ENCODE assay signal across 13 cellular contexts in genomic region chr9:19375536-19375935, GRCh38. TPM values are rescaled to one million over a fixed set of nuclear protein-coding genes. Genes with fewer than 3 reads are reported as not detected.
DNase-seq lines count a peak whose midpoint lies in the region; ATAC-seq and TF ChIP-seq lines count a peak whose summit lies in the region.
"Had no signal": no experiment of that assay in that cellular context is flagged by ENCODE, and none has a peak within 500 bp of the region (broad histone marks: within the 10 kb centered on the region; RNA-seq: fewer than 3 reads in every experiment).

No MANE protein-coding gene starts in this region.

- no peaks in the 10 kb centered on the region for H3K9me2 ChIP-seq in PC-9 (ENCODE audit: insufficient read depth)

- peaks cover 36% of the 10 kb centered on the region for H3K79me2 ChIP-seq in PC-9 (ENCODE audit: low read depth)

- H3K9me3 Mint-ChIP-seq in activated naive CD4-positive, alpha-beta T cell treated with anti-CD3 and anti-CD28 coated beads for 36 hours, result no peaks in the 10 kb centered on the region
- H3K9me3 Mint-ChIP-seq in endothelial cell (ENCODE audit: unreplicated experiment), result no peaks in the 10 kb centered on the region
- no peaks in the 10 kb centered on the region for H3K9me3 Mint-ChIP-seq in stimulated activated effector memory CD8-positive, alpha-beta T cell treated with anti-CD3 and anti-CD28 coated beads, Interleukin-12 subunit alpha, Interleukin-12 subunit beta, amount 100 ng/mL, for 72 hours

- peaks cover 59% of the 10 kb centered on the region for H3K36me3 ChIP-seq in PC-9 (ENCODE audit: low read depth)

- H3F3A ChIP-seq in PC-9 (ENCODE audit: insufficient read depth, low read depth), result peaks cover 90% of the 10 kb centered on the region

- peaks cover 16% of the 10 kb centered on the region for H3K4me1 ChIP-seq in PC-9 (replicated peaks; ENCODE audit: insufficient read depth)

- H3K4me3 Mint-ChIP-seq in activated naive CD4-positive, alpha-beta T cell treated with anti-CD3 and anti-CD28 coated beads for 36 hours, result no peak overlapping the region
- no peak overlapping the region for H3K4me3 Mint-ChIP-seq in endothelial cell (ENCODE audit: unreplicated experiment)
- H3K4me3 Mint-ChIP-seq in stimulated activated effector memory CD8-positive, alpha-beta T cell treated with anti-CD3 and anti-CD28 coated beads, Interleukin-12 subunit alpha, Interleukin-12 subunit beta, amount 100 ng/mL, for 72 hours, result no peak overlapping the region

- H2AFZ ChIP-seq in PC-9, result no peak overlapping the region

- BruUV-seq in PC-9 (replicated peaks; lab: Mats Ljungman, UMichigan), result no TSS peak

- H3K4me1 Mint-ChIP-seq in activated naive CD4-positive, alpha-beta T cell treated with anti-CD3 and anti-CD28 coated beads for 36 hours (ENCODE audit: low read depth), result peaks cover 24% of the 10 kb centered on the region
- H3K4me1 Mint-ChIP-seq in endothelial cell (ENCODE audit: unreplicated experiment), result peaks cover 25% of the 10 kb centered on the region
- peaks cover 44% of the 10 kb centered on the region for H3K4me1 Mint-ChIP-seq in stimulated activated effector memory CD8-positive, alpha-beta T cell treated with anti-CD3 and anti-CD28 coated beads, Interleukin-12 subunit alpha, Interleukin-12 subunit beta, amount 100 ng/mL, for 72 hours

- no peak for ATAC-seq in stimulated activated effector memory CD8-positive, alpha-beta T cell treated with anti-CD3 and anti-CD28 coated beads, Interleukin-12 subunit alpha, Interleukin-12 subunit beta, amount 100 ng/mL, for 72 hours
- no peak for ATAC-seq in GM19463 (IDR thresholded peaks at IDR 0.05; ENCODE audit: unreplicated experiment)

- H3K4me2 ChIP-seq in PC-9, result no peak overlapping the region

- CTCF ChIA-PET in activated naive CD4-positive, alpha-beta T cell treated with anti-CD3 and anti-CD28 coated beads for 36 hours (lab: Charles Lee), result interaction anchor here (0.8 to 1.5 kb wide), 2 partner anchors 89 to 327 kb away, joined by 3 read pairs; partner anchors contain the start of gene RRAGA
- CTCF ChIA-PET in PC-9 (lab: Charles Lee), result no interaction called here

- no peaks in the 10 kb centered on the region for H3K27me3 ChIP-seq in PC-9 (ENCODE audit: insufficient read depth, low read depth)
- H3K27me3 ChIP-seq: BLaER1 treated with 17β-estradiol and CSF1 and Interleukin-3, amounts not matched to agents 10 nM and 100 nM had no signal

- peak overlapping the region; percentile 29 for H3K27ac ChIP-seq in PC-9
- H3K27ac ChIP-seq: BLaER1 treated with 17β-estradiol and CSF1 and Interleukin-3, amounts not matched to agents 10 nM and 100 nM had no signal

- TF ChIP-seq CTCF in PC-9 (conservative IDR thresholded peaks at IDR 0.05) (no peak), endothelial cell (IDR thresholded peaks at IDR 0.05; ENCODE audit: unreplicated experiment) (no peak)

- no peaks in the 10 kb centered on the region for H3K9me3 ChIP-seq in PC-9 (ENCODE audit: insufficient read depth, low read depth)
- H3K9me3 ChIP-seq: BLaER1 treated with 17β-estradiol and CSF1 and Interleukin-3, amounts not matched to agents 10 nM and 100 nM had no signal

- H3K27ac Mint-ChIP-seq in activated naive CD4-positive, alpha-beta T cell treated with anti-CD3 and anti-CD28 coated beads for 36 hours, result peak overlapping the region; percentile 41
- H3K27ac Mint-ChIP-seq in endothelial cell (ENCODE audit: unreplicated experiment), result peak overlapping the region; percentile 42
- peak overlapping the region; percentile 99 for H3K27ac Mint-ChIP-seq in stimulated activated effector memory CD8-positive, alpha-beta T cell treated with anti-CD3 and anti-CD28 coated beads, Interleukin-12 subunit alpha, Interleukin-12 subunit beta, amount 100 ng/mL, for 72 hours

- peaks cover 37% of the 10 kb centered on the region for H4K20me1 ChIP-seq in PC-9 (ENCODE audit: insufficient read depth)

- DNase-seq in activated naive CD4-positive, alpha-beta T cell treated with anti-CD3 and anti-CD28 coated beads for 36 hours, result no peak
- DNase-seq in activated naive CD4-positive, alpha-beta T cell (lab: John Stamatoyannopoulos, UW), result no peak
- DNase-seq in PC-9, result no peak
- no peak for DNase-seq in endothelial cell (ENCODE audit: low spot score)
- no peak for DNase-seq in stimulated activated effector memory CD8-positive, alpha-beta T cell treated with anti-CD3 and anti-CD28 coated beads, Interleukin-12 subunit alpha, Interleukin-12 subunit beta, amount 100 ng/mL, for 72 hours (ENCODE audit: low spot score in 2 of 2)
- DNase-seq in cortex of kidney (lab: John Stamatoyannopoulos, UW), result no peak
- no peak for DNase-seq in NCI-H446 (lab: John Stamatoyannopoulos, UW)
- DNase-seq: activated CD4-positive, CD25-positive, alpha-beta regulatory T cell; activated gamma-delta T cell treated with Interleukin-2 at 50 U/mL for 16 hours; NCI-H2081 treated with DMSO at 0.1 percent for 48 hours; stimulated activated CD4-positive, alpha-beta T cell treated with anti-CD3 and anti-CD28 coated beads, Interleukin-4, amount 100 ng/mL, for 1 hour had no signal

- POLR2A ChIA-PET in PC-9 (lab: Charles Lee; ENCODE audit: unreplicated experiment), result interaction anchor here (0.6 to 0.7 kb wide), 2 partner anchors 150 to 208 kb away, joined by 3 to 5 read pairs; no protein-coding TSS in a partner anchor

- H3K27me3 Mint-ChIP-seq in activated naive CD4-positive, alpha-beta T cell treated with anti-CD3 and anti-CD28 coated beads for 36 hours (ENCODE audit: low read depth), result no peaks in the 10 kb centered on the region
- H3K27me3 Mint-ChIP-seq in endothelial cell (ENCODE audit: unreplicated experiment), result peaks cover 7% of the 10 kb centered on the region

- peaks cover 58% of the 10 kb centered on the region for H3K36me3 Mint-ChIP-seq in activated naive CD4-positive, alpha-beta T cell treated with anti-CD3 and anti-CD28 coated beads for 36 hours (ENCODE audit: low read depth)
- H3K36me3 Mint-ChIP-seq in endothelial cell (ENCODE audit: low read depth, unreplicated experiment), result peaks cover 42% of the 10 kb centered on the region
- H3K36me3 Mint-ChIP-seq in stimulated activated effector memory CD8-positive, alpha-beta T cell treated with anti-CD3 and anti-CD28 coated beads, Interleukin-12 subunit alpha, Interleukin-12 subunit beta, amount 100 ng/mL, for 72 hours, result peaks cover 93% of the 10 kb centered on the region

- intact Hi-C loops in activated naive CD4-positive, alpha-beta T cell treated with anti-CD3 and anti-CD28 coated beads for 36 hours (cut with micrococcal nuclease), result no loop called here
- intact Hi-C loops in PC-9 (cut with micrococcal nuclease; ENCODE audit: unreplicated experiment), result no loop called here

- H3K4me3 ChIP-seq in PC-9, result no peak overlapping the region

RNA-seq across cellular contexts. Expression of gene RPS6, which starts 4.5 kb away (rescaled TPM):
- total RNA-seq in activated naive CD4-positive, alpha-beta T cell treated with anti-CD3 and anti-CD28 coated beads for 36 hours, result 1,000 to 10,000 TPM; 4,224 to 4,246 TPM
- total RNA-seq in PC-9 (2021), result 1,159 and 1,304 TPM in 2 replicates
- 2,020 TPM for total RNA-seq in endothelial cell (ENCODE audit: unreplicated experiment)

RNA-seq across cellular contexts. Expression of gene ACER2, which starts 33.3 kb away (rescaled TPM):
- 1 to 10 TPM; 2.0 to 2.2 TPM for total RNA-seq in activated naive CD4-positive, alpha-beta T cell treated with anti-CD3 and anti-CD28 coated beads for 36 hours
- 3.8 and 4.3 TPM in 2 replicates for total RNA-seq in PC-9 (2021)
- 9.6 TPM for total RNA-seq in endothelial cell (ENCODE audit: unreplicated experiment)

Comparison
In these comparisons a context has a peak if more than half of its experiments do, and no peak if none do; other contexts are left out.
1. H3K27ac Mint-ChIP-seq: peak in every context shown above with its lines; median percentile 99 in stimulated activated effector memory CD8-positive, alpha-beta T cell treated with anti-CD3 and anti-CD28 coated beads, Interleukin-12 subunit alpha, Interleukin-12 subunit beta, amount 100 ng/mL, for 72 hours; 42 in endothelial cell; 41 in activated naive CD4-positive, alpha-beta T cell treated with anti-CD3 and anti-CD28 coated beads for 36 hours.